Comparison of ENCODE assay signal across 8 cellular contexts in the genomic region with DNA sequence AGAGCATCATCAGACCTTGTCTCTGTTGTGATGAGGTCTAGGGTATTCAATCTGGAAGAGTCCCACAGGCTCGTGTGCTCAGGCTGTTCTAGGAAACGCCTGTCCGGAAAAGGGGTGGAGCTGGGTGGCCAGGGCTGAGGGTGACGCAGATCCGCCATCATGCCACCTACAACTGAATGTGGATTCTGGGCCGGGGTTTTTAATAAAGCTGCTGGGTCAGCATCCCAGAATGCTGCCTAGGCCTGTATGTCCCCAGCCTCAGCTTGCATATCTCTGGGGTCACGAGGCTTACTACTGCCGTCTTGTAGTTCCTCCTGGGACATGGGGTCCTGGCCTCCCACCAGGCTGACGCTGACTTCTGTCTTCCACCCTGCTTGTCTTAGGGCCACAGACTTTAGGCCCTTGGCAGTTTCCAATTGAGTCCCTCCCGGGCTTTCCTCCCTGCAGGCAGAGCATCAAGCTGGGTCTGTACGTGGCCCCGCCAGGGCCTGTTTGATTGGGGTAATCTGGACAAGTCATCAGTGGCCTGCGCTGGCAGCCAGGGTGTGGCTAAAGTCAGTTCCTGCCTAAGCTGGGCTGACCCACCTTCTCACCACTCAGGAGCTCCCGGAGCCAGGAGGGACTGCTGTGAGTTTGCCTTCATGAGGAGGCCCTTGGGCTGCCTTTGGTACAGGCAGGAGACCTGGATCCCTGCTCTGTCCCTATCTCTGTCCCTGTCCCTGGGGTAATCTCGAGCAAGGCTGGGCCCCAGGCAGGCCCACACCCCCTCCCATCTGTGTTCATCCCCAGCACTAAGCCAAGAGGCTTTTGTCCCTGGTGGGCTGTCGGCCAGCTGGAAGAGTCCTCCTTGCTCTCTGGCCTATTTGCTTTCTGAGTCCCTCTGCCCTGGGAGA.
DNase-seq lines count a peak whose midpoint lies in the region; ATAC-seq and TF ChIP-seq lines count a peak whose summit lies in the region.

No MANE protein-coding gene starts in this region.

- H3K9me2 ChIP-seq in Karpas-422 (replicated peaks; ENCODE audit: insufficient read depth, low read length), result no peaks in the 10 kb centered on the region

- H3K9me3 Mint-ChIP-seq in WTC11, result no peaks in the 10 kb centered on the region

- intact Hi-C loops in Right ventricle myocardium inferior (cut with DNase I), result no loop called here
- intact Hi-C loops in posterior cingulate gyrus (cut with DNase I), result no loop called here

- H3K4me2 ChIP-seq in Karpas-422 (ENCODE audit: low read depth, low read length, poor library complexity, severe bottlenecking), result no peak overlapping the region

- H3K4me1 ChIP-seq in Karpas-422 (ENCODE audit: low read length), result peaks cover 27% of the 10 kb centered on the region

- H3K27me3 Mint-ChIP-seq in WTC11 (ENCODE audit: low read depth), result no peaks in the 10 kb centered on the region

- H3K79me2 ChIP-seq in Karpas-422 (ENCODE audit: low read length), result no peaks in the 10 kb centered on the region

- no peaks in the 10 kb centered on the region for H3K9me3 ChIP-seq in Karpas-422 (ENCODE audit: low read length)

- H3K36me3 ChIP-seq in Karpas-422 (ENCODE audit: insufficient read depth, low read length), result no peaks in the 10 kb centered on the region

- no peak overlapping the region for H3K4me3 ChIP-seq in Karpas-422 (ENCODE audit: low read length)

- peaks cover 22% of the 10 kb centered on the region; the same call in 1 of the 2 replicates for H4K20me1 ChIP-seq in Karpas-422 (ENCODE audit: insufficient read depth, low read depth, low read length)

- POLR2A ChIA-PET in WTC11 (lab: Charles Lee), result no interaction called here

- no peak overlapping the region for H2AFZ ChIP-seq in Karpas-422 (ENCODE audit: low read length)

- CTCF ChIA-PET in WTC11 (lab: Charles Lee), result interaction anchor here (0.9 to 1.5 kb wide), 5 partner anchors 15 to 54 kb away, joined by 3 to 6 read pairs (median 3); no protein-coding TSS in a partner anchor

- no peak overlapping the region for H3K27ac ChIP-seq in Karpas-422 (ENCODE audit: low read length)

- H3K4me1 Mint-ChIP-seq in WTC11, result peaks cover 23% of the 10 kb centered on the region

- ATAC-seq in WTC11, result no peak
- ATAC-seq in Right ventricle myocardium inferior, result peak; percentile 65

- DNase-seq in EH (ENCODE audit: low read depth) (peak; percentile 78), WTC11 (ENCODE audit: low spot score) (no peak), Right ventricle myocardium inferior (ENCODE audit: missing footprints) (peak; percentile 90), posterior cingulate gyrus (peak; percentile 58 to 96 (median 80)), NOMO-1 (lab: John Stamatoyannopoulos, UW; ENCODE audit: unreplicated experiment in 2 of 2) (no peak), Karpas-422 (no peak), DMS 273 (lab: John Stamatoyannopoulos, UW; ENCODE audit: unreplicated experiment) (no peak)
- no peak for DNase-seq in activated CD4-positive, alpha-beta T cell treated with anti-CD3 and anti-CD28 coated beads for 4 hours

- H3K27me3 ChIP-seq in Karpas-422 (ENCODE audit: low read length), result no peaks in the 10 kb centered on the region

- no peaks in the 10 kb centered on the region for H3K36me3 Mint-ChIP-seq in WTC11

- no peak for TF ChIP-seq CTCF in WTC11 (IDR thresholded peaks at IDR 0.05)

- H3K9ac ChIP-seq in Karpas-422 (ENCODE audit: low read length), result no peak overlapping the region

- H3K4me3 Mint-ChIP-seq in WTC11, result no peak overlapping the region

- peak overlapping the region; percentile 94; the same call in 1 of the 2 replicates for H3K27ac Mint-ChIP-seq in WTC11

TF ChIP-seq in WTC11, 78 proteins besides CTCF, POLR2A, EP300 and RAD21:
- no peak for TF ChIP-seq JAZF1 (CRISPR knock-in tag; IDR thresholded peaks at IDR 0.05)
- TF ChIP-seq, protein P1, sequence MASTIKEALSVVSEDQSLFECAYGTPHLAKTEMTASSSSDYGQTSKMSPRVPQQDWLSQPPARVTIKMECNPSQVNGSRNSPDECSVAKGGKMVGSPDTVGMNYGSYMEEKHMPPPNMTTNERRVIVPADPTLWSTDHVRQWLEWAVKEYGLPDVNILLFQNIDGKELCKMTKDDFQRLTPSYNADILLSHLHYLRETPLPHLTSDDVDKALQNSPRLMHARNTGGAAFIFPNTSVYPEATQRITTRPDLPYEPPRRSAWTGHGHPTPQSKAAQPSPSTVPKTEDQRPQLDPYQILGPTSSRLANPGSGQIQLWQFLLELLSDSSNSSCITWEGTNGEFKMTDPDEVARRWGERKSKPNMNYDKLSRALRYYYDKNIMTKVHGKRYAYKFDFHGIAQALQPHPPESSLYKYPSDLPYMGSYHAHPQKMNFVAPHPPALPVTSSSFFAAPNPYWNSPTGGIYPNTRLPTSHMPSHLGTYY (CRISPR knock-in tag; IDR thresholded peaks at IDR 0.05), result no peak
- TF ChIP-seq, protein P2, sequence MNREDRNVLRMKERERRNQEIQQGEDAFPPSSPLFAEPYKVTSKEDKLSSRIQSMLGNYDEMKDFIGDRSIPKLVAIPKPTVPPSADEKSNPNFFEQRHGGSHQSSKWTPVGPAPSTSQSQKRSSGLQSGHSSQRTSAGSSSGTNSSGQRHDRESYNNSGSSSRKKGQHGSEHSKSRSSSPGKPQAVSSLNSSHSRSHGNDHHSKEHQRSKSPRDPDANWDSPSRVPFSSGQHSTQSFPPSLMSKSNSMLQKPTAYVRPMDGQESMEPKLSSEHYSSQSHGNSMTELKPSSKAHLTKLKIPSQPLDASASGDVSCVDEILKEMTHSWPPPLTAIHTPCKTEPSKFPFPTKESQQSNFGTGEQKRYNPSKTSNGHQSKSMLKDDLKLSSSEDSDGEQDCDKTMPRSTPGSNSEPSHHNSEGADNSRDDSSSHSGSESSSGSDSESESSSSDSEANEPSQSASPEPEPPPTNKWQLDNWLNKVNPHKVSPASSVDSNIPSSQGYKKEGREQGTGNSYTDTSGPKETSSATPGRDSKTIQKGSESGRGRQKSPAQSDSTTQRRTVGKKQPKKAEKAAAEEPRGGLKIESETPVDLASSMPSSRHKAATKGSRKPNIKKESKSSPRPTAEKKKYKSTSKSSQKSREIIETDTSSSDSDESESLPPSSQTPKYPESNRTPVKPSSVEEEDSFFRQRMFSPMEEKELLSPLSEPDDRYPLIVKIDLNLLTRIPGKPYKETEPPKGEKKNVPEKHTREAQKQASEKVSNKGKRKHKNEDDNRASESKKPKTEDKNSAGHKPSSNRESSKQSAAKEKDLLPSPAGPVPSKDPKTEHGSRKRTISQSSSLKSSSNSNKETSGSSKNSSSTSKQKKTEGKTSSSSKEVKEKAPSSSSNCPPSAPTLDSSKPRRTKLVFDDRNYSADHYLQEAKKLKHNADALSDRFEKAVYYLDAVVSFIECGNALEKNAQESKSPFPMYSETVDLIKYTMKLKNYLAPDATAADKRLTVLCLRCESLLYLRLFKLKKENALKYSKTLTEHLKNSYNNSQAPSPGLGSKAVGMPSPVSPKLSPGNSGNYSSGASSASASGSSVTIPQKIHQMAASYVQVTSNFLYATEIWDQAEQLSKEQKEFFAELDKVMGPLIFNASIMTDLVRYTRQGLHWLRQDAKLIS (CRISPR knock-in tag; IDR thresholded peaks at IDR 0.05; ENCODE audit: borderline replicate concordance), result no peak
- TF ChIP-seq, protein P3, sequence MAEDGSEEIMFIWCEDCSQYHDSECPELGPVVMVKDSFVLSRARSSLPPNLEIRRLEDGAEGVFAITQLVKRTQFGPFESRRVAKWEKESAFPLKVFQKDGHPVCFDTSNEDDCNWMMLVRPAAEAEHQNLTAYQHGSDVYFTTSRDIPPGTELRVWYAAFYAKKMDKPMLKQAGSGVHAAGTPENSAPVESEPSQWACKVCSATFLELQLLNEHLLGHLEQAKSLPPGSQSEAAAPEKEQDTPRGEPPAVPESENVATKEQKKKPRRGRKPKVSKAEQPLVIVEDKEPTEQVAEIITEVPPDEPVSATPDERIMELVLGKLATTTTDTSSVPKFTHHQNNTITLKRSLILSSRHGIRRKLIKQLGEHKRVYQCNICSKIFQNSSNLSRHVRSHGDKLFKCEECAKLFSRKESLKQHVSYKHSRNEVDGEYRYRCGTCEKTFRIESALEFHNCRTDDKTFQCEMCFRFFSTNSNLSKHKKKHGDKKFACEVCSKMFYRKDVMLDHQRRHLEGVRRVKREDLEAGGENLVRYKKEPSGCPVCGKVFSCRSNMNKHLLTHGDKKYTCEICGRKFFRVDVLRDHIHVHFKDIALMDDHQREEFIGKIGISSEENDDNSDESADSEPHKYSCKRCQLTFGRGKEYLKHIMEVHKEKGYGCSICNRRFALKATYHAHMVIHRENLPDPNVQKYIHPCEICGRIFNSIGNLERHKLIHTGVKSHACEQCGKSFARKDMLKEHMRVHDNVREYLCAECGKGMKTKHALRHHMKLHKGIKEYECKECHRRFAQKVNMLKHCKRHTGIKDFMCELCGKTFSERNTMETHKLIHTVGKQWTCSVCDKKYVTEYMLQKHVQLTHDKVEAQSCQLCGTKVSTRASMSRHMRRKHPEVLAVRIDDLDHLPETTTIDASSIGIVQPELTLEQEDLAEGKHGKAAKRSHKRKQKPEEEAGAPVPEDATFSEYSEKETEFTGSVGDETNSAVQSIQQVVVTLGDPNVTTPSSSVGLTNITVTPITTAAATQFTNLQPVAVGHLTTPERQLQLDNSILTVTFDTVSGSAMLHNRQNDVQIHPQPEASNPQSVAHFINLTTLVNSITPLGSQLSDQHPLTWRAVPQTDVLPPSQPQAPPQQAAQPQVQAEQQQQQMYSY (CRISPR knock-in tag; IDR thresholded peaks at IDR 0.05), result no peak
- no peak for TF ChIP-seq ZNF232 (CRISPR knock-in tag; IDR thresholded peaks at IDR 0.05)
- no peak for TF ChIP-seq MXD4 (CRISPR knock-in tag; IDR thresholded peaks at IDR 0.05; ENCODE audit: borderline replicate concordance)
- no peak for TF ChIP-seq NFE2L1 (CRISPR knock-in tag; IDR thresholded peaks at IDR 0.05)
- TF ChIP-seq ESRRA (CRISPR knock-in tag; IDR thresholded peaks at IDR 0.05; ENCODE audit: borderline replicate concordance), result no peak
- TF ChIP-seq, protein P4, sequence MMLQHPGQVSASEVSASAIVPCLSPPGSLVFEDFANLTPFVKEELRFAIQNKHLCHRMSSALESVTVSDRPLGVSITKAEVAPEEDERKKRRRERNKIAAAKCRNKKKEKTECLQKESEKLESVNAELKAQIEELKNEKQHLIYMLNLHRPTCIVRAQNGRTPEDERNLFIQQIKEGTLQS (CRISPR knock-in tag; conservative IDR thresholded peaks at IDR 0.05), result no peak
- no peak for TF ChIP-seq ZNF317 (CRISPR knock-in tag; IDR thresholded peaks at IDR 0.05; ENCODE audit: borderline replicate concordance, low read depth)
- TF ChIP-seq NR3C1 (CRISPR knock-in tag; conservative IDR thresholded peaks at IDR 0.05; ENCODE audit: low read depth), result no peak
- no peak for TF ChIP-seq ZBTB21 (CRISPR knock-in tag; IDR thresholded peaks at IDR 0.05; ENCODE audit: borderline replicate concordance)
- no peak for TF ChIP-seq TEAD1 (CRISPR knock-in tag; IDR thresholded peaks at IDR 0.05)
- TF ChIP-seq SMAD3 (CRISPR knock-in tag; IDR thresholded peaks at IDR 0.05; ENCODE audit: borderline replicate concordance), result no peak
TF ChIP-seq in WTC11: peak in this region for 0.

Comparison
In these comparisons a context has a peak if more than half of its experiments do, and no peak if none do; other contexts are left out.
1. DNase-seq: peak in EH (single experiment), Right ventricle myocardium inferior (single experiment) and posterior cingulate gyrus (10 of 10); none in WTC11 (single experiment), NOMO-1 (0 of 2), Karpas-422 (single experiment), activated CD4-positive, alpha-beta T cell treated with anti-CD3 and anti-CD28 coated beads for 4 hours (0 of 2) and DMS 273 (single experiment).